ENCODE assay signal across 18 cellular contexts in the genomic region with DNA sequence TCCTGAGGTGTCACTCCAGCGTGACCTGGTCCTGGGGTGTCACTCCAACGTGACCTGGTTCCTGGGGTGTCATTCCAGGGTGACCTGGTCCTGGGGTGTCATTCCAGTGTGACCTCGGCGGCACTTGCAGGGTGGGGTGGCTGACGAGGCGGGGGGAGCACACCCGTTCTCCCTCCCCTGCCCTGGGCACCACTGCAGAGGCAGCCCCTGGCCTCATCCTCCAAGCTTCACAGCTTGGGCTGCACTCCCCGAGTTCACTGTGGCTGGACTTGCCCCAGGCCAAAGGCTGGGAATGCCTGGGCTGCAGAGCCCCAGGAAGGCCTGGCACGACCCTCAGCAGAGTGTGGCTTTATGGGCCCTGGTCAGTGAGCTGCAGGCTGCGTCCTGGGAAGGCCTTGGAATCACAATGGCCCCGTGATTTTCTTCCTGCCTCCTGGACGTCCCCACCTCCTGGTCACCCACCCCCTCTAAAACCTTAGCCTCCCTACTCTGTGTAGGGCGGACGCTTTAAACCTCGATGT.
DNase-seq lines count a peak whose midpoint lies in the region; ATAC-seq and TF ChIP-seq lines count a peak whose summit lies in the region.
"Had no signal": no experiment of that assay in that cellular context is flagged by ENCODE, and none has a peak within 500 bp of the region (broad histone marks: within the 10 kb centered on the region; RNA-seq: fewer than 3 reads in every experiment).

No MANE protein-coding gene starts in this region.

- DNase-seq in glutamatergic neuron (peak; percentile 13), osteoblast (ENCODE audit: insufficient read length, low spot score, missing footprints) (peak; percentile 81), AG08395 (ENCODE audit: low spot score) (no peak), mesendoderm (no peak), substantia nigra (lab: John Stamatoyannopoulos, UW) (no peak)
- DNase-seq: activated CD4-positive, alpha-beta T cell treated with anti-CD3 and anti-CD28 coated beads for 4 hours; central memory CD4-positive, alpha-beta T cell; effector CD4-positive, alpha-beta T cell; hippocampal formation; kidney glomerular epithelial cell; NCI-H1105 treated with DMSO at 0.1 percent for 48 hours; NCI-H2227 treated with DMSO at 0.1 percent for 48 hours; SK-N-SH had no signal

- H3K9me2 ChIP-seq in OCI-LY1 (ENCODE audit: low read depth, low read length) = no peaks in the 10 kb centered on the region
- H3K9me2 ChIP-seq: SK-N-SH had no signal

- H3K27ac ChIP-seq in BLaER1 = peak overlapping the region; percentile 95
- H3K27ac ChIP-seq in OCI-LY1 (ENCODE audit: low read depth, low read length, poor library complexity, severe bottlenecking) = peak overlapping the region; percentile 99
- peak overlapping the region; percentile 98 for H3K27ac ChIP-seq in osteoblast (ENCODE audit: low read depth, low read length)
- no peak overlapping the region for H3K27ac ChIP-seq in mesendoderm (ENCODE audit: low read depth, low read length)
- no peak overlapping the region for H3K27ac ChIP-seq in substantia nigra (ENCODE audit: low read depth, low read length, poor library complexity, severe bottlenecking)

- no peaks in the 10 kb centered on the region for H3K27me3 ChIP-seq in BLaER1
- H3K27me3 ChIP-seq in OCI-LY1 (ENCODE audit: insufficient read depth, low read length) = no peaks in the 10 kb centered on the region
- H3K27me3 ChIP-seq in osteoblast (ENCODE audit: insufficient read depth, low read length) = no peaks in the 10 kb centered on the region
- H3K27me3 ChIP-seq in mesendoderm (ENCODE audit: insufficient read depth, low read length, poor library complexity) = no peaks in the 10 kb centered on the region

- no peak overlapping the region for H4K8ac ChIP-seq in mesendoderm (ENCODE audit: low read depth, low read length)

- H3K27ac Mint-ChIP-seq in glutamatergic neuron (ENCODE audit: unreplicated experiment) = no peak overlapping the region
- H3K27ac Mint-ChIP-seq: activated naive CD8-positive, alpha-beta T cell treated with anti-CD3 and anti-CD28 coated beads, Interleukin-2, amount 10 ng/mL, durations not matched to agents 7 days and 5 days had no signal

- H3K4ac ChIP-seq in mesendoderm (ENCODE audit: low read depth, low read length) = no peak overlapping the region

- H3K4me3 Mint-ChIP-seq in glutamatergic neuron (ENCODE audit: unreplicated experiment) = no peak overlapping the region
- H3K4me3 Mint-ChIP-seq: activated naive CD8-positive, alpha-beta T cell treated with anti-CD3 and anti-CD28 coated beads, Interleukin-2, amount 10 ng/mL, durations not matched to agents 7 days and 5 days had no signal

- H3K4me2 ChIP-seq in BLaER1 (peak overlapping the region; percentile 97), OCI-LY1 (ENCODE audit: low read length) (peak overlapping the region; percentile 69; the same call in 1 of the 2 replicates), osteoblast (ENCODE audit: insufficient read depth, low read length) (no peak overlapping the region), mesendoderm (ENCODE audit: low read length) (no peak overlapping the region)

- H3K79me2 ChIP-seq in OCI-LY1 (ENCODE audit: insufficient read depth, low read length) (no peaks in the 10 kb centered on the region), osteoblast (ENCODE audit: insufficient read depth, low read length) (no peaks in the 10 kb centered on the region), mesendoderm (ENCODE audit: control insufficient read depth, insufficient read depth, low read length) (no peaks in the 10 kb centered on the region)

- H3K9ac ChIP-seq in BLaER1 = peak overlapping the region; percentile 81
- H3K9ac ChIP-seq in OCI-LY1 (ENCODE audit: low read length) = peak overlapping the region; percentile 86
- H3K9ac ChIP-seq in mesendoderm (ENCODE audit: low read length) = no peak overlapping the region
- H3K9ac ChIP-seq: SK-N-SH had no signal

- no peak for ATAC-seq in HG02623 (IDR thresholded peaks at IDR 0.05; ENCODE audit: unreplicated experiment)

- H3K27me3 Mint-ChIP-seq in glutamatergic neuron (ENCODE audit: unreplicated experiment) = peaks cover 1% of the 10 kb centered on the region
- H3K27me3 Mint-ChIP-seq: activated naive CD8-positive, alpha-beta T cell treated with anti-CD3 and anti-CD28 coated beads, Interleukin-2, amount 10 ng/mL, durations not matched to agents 7 days and 5 days had no signal

- no peak overlapping the region for H3K4me3 ChIP-seq in BLaER1
- H3K4me3 ChIP-seq in OCI-LY1 (ENCODE audit: low read depth, low read length, poor library complexity, severe bottlenecking) = no peak overlapping the region
- H3K4me3 ChIP-seq in osteoblast (ENCODE audit: insufficient read depth, low read length) = no peak overlapping the region
- no peak overlapping the region for H3K4me3 ChIP-seq in mesendoderm (ENCODE audit: low read length)
- H3K4me3 ChIP-seq: psoas muscle had no signal

- H3F3A ChIP-seq in OCI-LY1 (ENCODE audit: insufficient read depth, low read length) = 0 out of 2 replicates have a peak, but pooled peaks cover 4% of the 10 kb centered on the region

- no peaks in the 10 kb centered on the region for H3K79me1 ChIP-seq in mesendoderm (ENCODE audit: low read length)

- H3K23ac ChIP-seq in mesendoderm (ENCODE audit: low read length) = no peak overlapping the region

- H2AFZ ChIP-seq in OCI-LY1 (ENCODE audit: low read length) (no peak overlapping the region), osteoblast (ENCODE audit: low read length) (no peak overlapping the region)

- no peak overlapping the region for H3K56ac ChIP-seq in mesendoderm (ENCODE audit: low read length)

- H3K36me3 ChIP-seq in BLaER1 (peaks cover 21% of the 10 kb centered on the region), OCI-LY1 (ENCODE audit: insufficient read depth, low read length) (peaks cover 38% of the 10 kb centered on the region), osteoblast (ENCODE audit: insufficient read depth, low read length) (no peaks in the 10 kb centered on the region), mesendoderm (ENCODE audit: control insufficient read depth, insufficient read depth, low read length) (no peaks in the 10 kb centered on the region)

- no peak overlapping the region for H2BK120ac ChIP-seq in mesendoderm (ENCODE audit: low read depth, low read length)

- no peaks in the 10 kb centered on the region for H3K4me1 Mint-ChIP-seq in glutamatergic neuron (ENCODE audit: low read depth, unreplicated experiment)
- H3K4me1 Mint-ChIP-seq: activated naive CD8-positive, alpha-beta T cell treated with anti-CD3 and anti-CD28 coated beads, Interleukin-2, amount 10 ng/mL, durations not matched to agents 7 days and 5 days had no signal

- no peak for TF ChIP-seq CTCF in OCI-LY1 (IDR thresholded peaks at IDR 0.05; ENCODE audit: low read length)
- TF ChIP-seq CTCF in glutamatergic neuron (IDR thresholded peaks at IDR 0.05; ENCODE audit: partially characterized antibody, unreplicated experiment) = no peak
- TF ChIP-seq CTCF in osteoblast (IDR thresholded peaks at IDR 0.05; ENCODE audit: extremely low read depth, low read depth, low read length) = no peak

- H3K9me3 Mint-ChIP-seq in glutamatergic neuron (ENCODE audit: unreplicated experiment) = peaks cover 2% of the 10 kb centered on the region
- H3K9me3 Mint-ChIP-seq: activated naive CD8-positive, alpha-beta T cell treated with anti-CD3 and anti-CD28 coated beads, Interleukin-2, amount 10 ng/mL, durations not matched to agents 7 days and 5 days had no signal

- no CpG with 5 or more reads among the region's 15 CpGs for WGBS in mesendoderm (ENCODE audit: extremely low coverage, insufficient coverage, low lambda C conversion rate)

- H4K20me1 ChIP-seq in BLaER1 (peaks cover 3% of the 10 kb centered on the region; the same call in 1 of the 2 replicates), OCI-LY1 (ENCODE audit: insufficient read depth, low read length) (no peaks in the 10 kb centered on the region), osteoblast (ENCODE audit: insufficient read depth, low read length) (no peaks in the 10 kb centered on the region)

- no peak overlapping the region for H4K5ac ChIP-seq in mesendoderm (ENCODE audit: low read length)

- no peak overlapping the region for H2BK5ac ChIP-seq in mesendoderm (ENCODE audit: low read length)

- H3K4me1 ChIP-seq in BLaER1 (peaks cover 91% of the 10 kb centered on the region), OCI-LY1 (ENCODE audit: insufficient read depth, low read length, severe bottlenecking) (peaks cover 55% of the 10 kb centered on the region), osteoblast (ENCODE audit: insufficient read depth, low read length) (peaks cover 17% of the 10 kb centered on the region), mesendoderm (ENCODE audit: control insufficient read depth, low read depth, low read length) (no peaks in the 10 kb centered on the region)

- H3K18ac ChIP-seq in mesendoderm (ENCODE audit: low read length) = no peak overlapping the region

- H2AK5ac ChIP-seq in mesendoderm (ENCODE audit: low read length) = no peak overlapping the region

- no peak overlapping the region for H2BK15ac ChIP-seq in mesendoderm (replicated peaks; ENCODE audit: low read depth)

- no peaks in the 10 kb centered on the region for H3K9me3 ChIP-seq in BLaER1
- H3K9me3 ChIP-seq in OCI-LY1 (ENCODE audit: low read length) = no peaks in the 10 kb centered on the region
- H3K9me3 ChIP-seq in osteoblast (ENCODE audit: low read depth, low read length) = no peaks in the 10 kb centered on the region
- H3K9me3 ChIP-seq: psoas muscle, SK-N-SH had no signal

- H3K36me3 Mint-ChIP-seq in glutamatergic neuron (ENCODE audit: unreplicated experiment) = no peaks in the 10 kb centered on the region

Comparison
In these comparisons a context has a peak if more than half of its experiments do, and no peak if none do; other contexts are left out.
1. H3K27ac ChIP-seq: peak in BLaER1 (single experiment), OCI-LY1 (single experiment) and osteoblast (single experiment); none in mesendoderm (single experiment) and substantia nigra (single experiment).
2. H3K4me2 ChIP-seq: peak in BLaER1 (single experiment) and OCI-LY1 (single experiment); none in osteoblast (single experiment) and mesendoderm (single experiment).
3. DNase-seq: peak in glutamatergic neuron (single experiment) and osteoblast (single experiment); none in AG08395 (single experiment), mesendoderm (single experiment) and substantia nigra (0 of 49).